ENCODE assay signal across 1 cellular context in genomic region chr17:48058393-48059124, GRCh38.
TF ChIP-seq lines count a peak whose summit lies in the region.

No MANE protein-coding gene starts in this region.

TF ChIP-seq in H1, 55 proteins besides CTCF, POLR2A, EP300 and RAD21:
- TF ChIP-seq RFX5 (IDR thresholded peaks at IDR 0.05; ENCODE audit: borderline replicate concordance, low read depth, low read length) (no peak), KDM1A (IDR thresholded peaks at IDR 0.05; ENCODE audit: borderline replicate concordance, low read length) (no peak), BCL11A (IDR thresholded peaks at IDR 0.05; ENCODE audit: low read depth in 2 of 2, low read length in 2 of 2) (no peak), POLR2AphosphoS5 (IDR thresholded peaks at IDR 0.05; ENCODE audit: low read depth, low read length) (no peak), ATF3 (IDR thresholded peaks at IDR 0.05; ENCODE audit: insufficient read depth, low read depth, low read length) (no peak), E2F6 (IDR thresholded peaks at IDR 0.05) (no peak), TEAD4 (IDR thresholded peaks at IDR 0.05; ENCODE audit: low read depth, low read length) (no peak), KDM5A (IDR thresholded peaks at IDR 0.05; ENCODE audit: low read length) (no peak), MAFK (IDR thresholded peaks at IDR 0.05; ENCODE audit: low read depth, low read length) (no peak), KDM4A (IDR thresholded peaks at IDR 0.05; ENCODE audit: low read depth, low read length, severe bottlenecking) (no peak)
